In genomic region chr3:184110316-184110725, GRCh38 we compare ENCODE assay signal across 17 cellular contexts. TPM values are rescaled to one million over a fixed set of nuclear protein-coding genes. Genes with fewer than 3 reads are reported as not detected.
DNase-seq lines count a peak whose midpoint lies in the region; ATAC-seq and TF ChIP-seq lines count a peak whose summit lies in the region.
"Had no signal": no experiment of that assay in that cellular context is flagged by ENCODE, and none has a peak within 500 bp of the region (broad histone marks: within the 10 kb centered on the region; RNA-seq: fewer than 3 reads in every experiment).

No MANE protein-coding gene starts in this region.

- peak overlapping the region; percentile 27 for H3K27ac Mint-ChIP-seq in Calu3 (ENCODE audit: unreplicated experiment)
- no peak overlapping the region for H3K27ac Mint-ChIP-seq in activated T-helper 17 cell treated with anti-CD3 and anti-CD28 coated beads, Interleukin-2, amount 50 U/mL, for 72 hours
- no peak overlapping the region for H3K27ac Mint-ChIP-seq in activated T-cell treated with anti-CD3 and anti-CD28 coated beads, Interleukin-2, amount 50 U/mL, for 72 hours

- H3K4me1 ChIP-seq in KMS-11 (ENCODE audit: low read depth, poor library complexity, severe bottlenecking) = no peaks in the 10 kb centered on the region
- H3K4me1 ChIP-seq: BE2C had no signal

- peak; percentile 81 for DNase-seq in Calu3
- peak; percentile 58 for DNase-seq in islet precursor cell
- DNase-seq in activated T-cell treated with anti-CD3 and anti-CD28 coated beads, Interleukin-2, amount 50 U/mL, for 72 hours = no peak
- no peak for DNase-seq in cerebellar nuclear complex (lab: John Stamatoyannopoulos, UW)
- DNase-seq in activated CD8-positive, alpha-beta memory T cell treated with anti-CD3 and anti-CD28 coated beads, Interleukin-2, amount 50 U/mL, for 48 hours = no peak
- DNase-seq: activated effector memory CD4-positive, alpha-beta T cell treated with Interleukin-2 at 50 U/mL for 16 hours; BE2C; caudate nucleus; GF-D8; mucosa of descending colon; SIG-M5; stimulated activated CD4-positive, alpha-beta T cell treated with anti-CD3 and anti-CD28 coated beads, Interleukin-4, amount 100 ng/mL, for 4 hours; stimulated activated naive CD8-positive, alpha-beta T cell treated with anti-CD3 and anti-CD28 coated beads, Interleukin-15, Interleukin-2, amounts not matched to agents 100 U/mL and 50 U/mL, for 24 hours had no signal

- H3K4me3 ChIP-seq in KMS-11 (IDR thresholded peaks at IDR 0.05; ENCODE audit: insufficient read depth, low read depth, low read length) = no peak overlapping the region
- H3K4me3 ChIP-seq: mucosa of descending colon had no signal

- no peak for TF ChIP-seq CTCF in Calu3 (IDR thresholded peaks at IDR 0.05; ENCODE audit: unreplicated experiment)
- no peak for TF ChIP-seq CTCF in KMS-11 (conservative IDR thresholded peaks at IDR 0.05; ENCODE audit: low read depth, low read length)

- H3K27ac ChIP-seq in KMS-11 = no peak overlapping the region

- no peaks in the 10 kb centered on the region for H3K79me2 ChIP-seq in KMS-11 (ENCODE audit: insufficient read depth, low read depth)

- no peak overlapping the region for H3K9ac ChIP-seq in KMS-11

- H3K36me3 Mint-ChIP-seq in Calu3 (ENCODE audit: insufficient read depth, unreplicated experiment) = peaks cover 7% of the 10 kb centered on the region
- no peaks in the 10 kb centered on the region for H3K36me3 Mint-ChIP-seq in activated T-helper 17 cell treated with anti-CD3 and anti-CD28 coated beads, Interleukin-2, amount 50 U/mL, for 72 hours (ENCODE audit: low read depth)
- no peaks in the 10 kb centered on the region for H3K36me3 Mint-ChIP-seq in activated T-cell treated with anti-CD3 and anti-CD28 coated beads, Interleukin-2, amount 50 U/mL, for 72 hours (ENCODE audit: insufficient read depth in 2 of 2)

- no peak overlapping the region for H3K4me2 ChIP-seq in KMS-11

- no peaks in the 10 kb centered on the region for H4K20me1 ChIP-seq in KMS-11 (ENCODE audit: insufficient read depth)

- H2AFZ ChIP-seq in KMS-11 (ENCODE audit: low read depth) = 0 out of 2 replicates have a peak overlapping the region, but pooled peaks have one; percentile 2

- peaks cover 19% of the 10 kb centered on the region for H3K27me3 Mint-ChIP-seq in Calu3 (ENCODE audit: unreplicated experiment)
- no peaks in the 10 kb centered on the region for H3K27me3 Mint-ChIP-seq in activated T-helper 17 cell treated with anti-CD3 and anti-CD28 coated beads, Interleukin-2, amount 50 U/mL, for 72 hours
- no peaks in the 10 kb centered on the region for H3K27me3 Mint-ChIP-seq in activated T-cell treated with anti-CD3 and anti-CD28 coated beads, Interleukin-2, amount 50 U/mL, for 72 hours (ENCODE audit: low read depth)

- H3K9me3 Mint-ChIP-seq in Calu3 (ENCODE audit: low read depth, unreplicated experiment) = no peaks in the 10 kb centered on the region
- H3K9me3 Mint-ChIP-seq in activated T-helper 17 cell treated with anti-CD3 and anti-CD28 coated beads, Interleukin-2, amount 50 U/mL, for 72 hours = no peaks in the 10 kb centered on the region
- no peaks in the 10 kb centered on the region for H3K9me3 Mint-ChIP-seq in activated T-cell treated with anti-CD3 and anti-CD28 coated beads, Interleukin-2, amount 50 U/mL, for 72 hours

- peak overlapping the region; percentile 36 for H3K4me3 Mint-ChIP-seq in Calu3 (ENCODE audit: low read depth, unreplicated experiment)
- no peak overlapping the region for H3K4me3 Mint-ChIP-seq in activated T-helper 17 cell treated with anti-CD3 and anti-CD28 coated beads, Interleukin-2, amount 50 U/mL, for 72 hours
- H3K4me3 Mint-ChIP-seq in activated T-cell treated with anti-CD3 and anti-CD28 coated beads, Interleukin-2, amount 50 U/mL, for 72 hours = no peak overlapping the region

- CTCF ChIA-PET in Calu3 (lab: Charles Lee) = interaction anchor here (0.9 to 1.1 kb wide), 2 partner anchors 10 to 24 kb away, joined by 5 to 8 read pairs; partner anchors contain the start of gene EIF2B5

- intact Hi-C loops in Calu3 (cut with micrococcal nuclease; ENCODE audit: unreplicated experiment) = no loop called here

- peak; percentile 34 for ATAC-seq in activated T-helper 17 cell treated with anti-CD3 and anti-CD28 coated beads, Interleukin-2, amount 50 U/mL, for 72 hours (replicated peaks)
- no peak for ATAC-seq in activated T-cell treated with anti-CD3 and anti-CD28 coated beads, Interleukin-2, amount 50 U/mL, for 72 hours (replicated peaks in 1 of 2)
- no peak for ATAC-seq in HG03196 (IDR thresholded peaks at IDR 0.05; ENCODE audit: unreplicated experiment)
- ATAC-seq: activated CD4-positive, CD25-positive, alpha-beta regulatory T cell treated with anti-CD3 and anti-CD28 coated beads, Interleukin-2, amount 50 U/mL, for 24 hours; mucosa of descending colon; stimulated activated naive CD8-positive, alpha-beta T cell treated with anti-CD3 and anti-CD28 coated beads, Interleukin-15, Interleukin-2, amounts not matched to agents 100 U/mL and 50 U/mL, for 24 hours had no signal

- H3K36me3 ChIP-seq in KMS-11 (ENCODE audit: insufficient read depth) = no peaks in the 10 kb centered on the region
- H3K36me3 ChIP-seq: BE2C had no signal

- no TSS peak for BruUV-seq in Calu3 (replicated peaks; lab: Mats Ljungman, UMichigan)

- H3K4me1 Mint-ChIP-seq in Calu3 (ENCODE audit: low read depth, unreplicated experiment) = peaks cover 9% of the 10 kb centered on the region
- H3K4me1 Mint-ChIP-seq in activated T-helper 17 cell treated with anti-CD3 and anti-CD28 coated beads, Interleukin-2, amount 50 U/mL, for 72 hours = no peaks in the 10 kb centered on the region
- H3K4me1 Mint-ChIP-seq in activated T-cell treated with anti-CD3 and anti-CD28 coated beads, Interleukin-2, amount 50 U/mL, for 72 hours (ENCODE audit: low read depth) = no peaks in the 10 kb centered on the region

- no peaks in the 10 kb centered on the region for H3K27me3 ChIP-seq in KMS-11 (ENCODE audit: insufficient read depth, low read depth)

RNA-seq across cellular contexts. Expression of gene HTR3E, which starts 13.5 kb away (rescaled TPM):
- not detected in 2 replicates for total RNA-seq in Calu3 (2022)
- total RNA-seq in activated T-helper 17 cell treated with anti-CD3 and anti-CD28 coated beads, Interleukin-2, amount 50 U/mL, for 72 hours = not detected
- total RNA-seq in activated T-cell treated with anti-CD3 and anti-CD28 coated beads, Interleukin-2, amount 50 U/mL, for 72 hours = not detected

RNA-seq across cellular contexts. Expression of gene EIF2B5, which starts 24.8 kb away (rescaled TPM):
- total RNA-seq in Calu3 (2022) = 79.6 and 87.9 TPM in 2 replicates
- 10 to 100 TPM; 48.7 to 64.6 TPM for total RNA-seq in activated T-helper 17 cell treated with anti-CD3 and anti-CD28 coated beads, Interleukin-2, amount 50 U/mL, for 72 hours
- total RNA-seq in activated T-cell treated with anti-CD3 and anti-CD28 coated beads, Interleukin-2, amount 50 U/mL, for 72 hours = 10 to 100 TPM; 47.0 to 55.4 TPM

RNA-seq across cellular contexts. Expression of gene DVL3, which starts 44.9 kb away (rescaled TPM):
- 105 and 106 TPM in 2 replicates for total RNA-seq in Calu3 (2022)
- 10 to 100 TPM; 40.3 to 42.5 TPM for total RNA-seq in activated T-helper 17 cell treated with anti-CD3 and anti-CD28 coated beads, Interleukin-2, amount 50 U/mL, for 72 hours
- 10 to 100 TPM; 42.6 to 45.9 TPM for total RNA-seq in activated T-cell treated with anti-CD3 and anti-CD28 coated beads, Interleukin-2, amount 50 U/mL, for 72 hours

RNA-seq across cellular contexts. Expression of gene HTR3C, which starts 57.5 kb away (rescaled TPM):
- total RNA-seq in Calu3 (2022) = not detected in 2 replicates
- not detected for total RNA-seq in activated T-helper 17 cell treated with anti-CD3 and anti-CD28 coated beads, Interleukin-2, amount 50 U/mL, for 72 hours
- not detected for total RNA-seq in activated T-cell treated with anti-CD3 and anti-CD28 coated beads, Interleukin-2, amount 50 U/mL, for 72 hours

Comparison
In these comparisons a context has a peak if more than half of its experiments do, and no peak if none do; other contexts are left out.
1. DNase-seq: peak in Calu3 (single experiment) and islet precursor cell (single experiment); none in activated T-cell treated with anti-CD3 and anti-CD28 coated beads, Interleukin-2, amount 50 U/mL, for 72 hours (0 of 2), cerebellar nuclear complex (0 of 2) and activated CD8-positive, alpha-beta memory T cell treated with anti-CD3 and anti-CD28 coated beads, Interleukin-2, amount 50 U/mL, for 48 hours (single experiment).